Comparison of ENCODE assay signal across 12 cellular contexts in the genomic region with DNA sequence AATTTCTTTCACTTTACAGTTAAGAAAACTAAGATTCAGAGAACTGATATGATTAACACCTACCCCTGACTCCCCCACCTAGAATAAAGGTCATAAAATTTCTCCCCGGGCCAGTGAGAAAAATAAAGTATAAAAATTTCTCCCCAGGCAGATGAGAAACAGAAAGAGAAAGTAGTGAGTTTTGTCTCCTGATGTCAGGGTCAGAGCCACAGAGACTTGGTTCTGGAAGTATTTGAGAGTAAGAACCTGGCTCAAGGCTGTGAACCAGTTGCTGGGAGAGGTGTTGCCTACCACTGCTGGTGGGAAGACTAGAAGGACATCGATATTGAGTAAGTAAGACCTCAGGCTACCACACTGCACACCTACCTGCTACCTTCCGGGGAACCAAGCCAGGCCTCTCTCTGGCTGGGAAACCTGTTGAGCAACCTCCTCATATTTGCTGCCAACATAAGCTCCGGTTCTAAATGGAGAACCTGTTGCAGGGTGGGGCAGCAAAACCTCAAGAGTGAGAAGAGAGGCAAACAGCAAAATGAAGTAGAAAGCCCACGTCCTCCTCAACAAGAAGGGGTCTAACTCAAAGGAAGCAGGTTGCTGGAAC.
DNase-seq lines count a peak whose midpoint lies in the region; ATAC-seq and TF ChIP-seq lines count a peak whose summit lies in the region.
"Had no signal": no experiment of that assay in that cellular context is flagged by ENCODE, and none has a peak within 500 bp of the region (broad histone marks: within the 10 kb centered on the region; RNA-seq: fewer than 3 reads in every experiment).

No MANE protein-coding gene starts in this region.

- TF ChIP-seq CTCF in VCaP (conservative IDR thresholded peaks at IDR 0.05) (no peak), neutrophil (IDR thresholded peaks at IDR 0.05) (no peak)

- H3K4me1 ChIP-seq in neutrophil (ENCODE audit: control insufficient read depth in 1 of 2, insufficient read depth in 1 of 2, low read depth in 1 of 2, low read length in 1 of 2), result peaks cover 41 to 46% of the 10 kb centered on the region in 2 experiments

- no peaks in the 10 kb centered on the region for H3K9me3 ChIP-seq in neutrophil

- DNase-seq in activated gamma-delta T cell (lab: John Stamatoyannopoulos, UW) (no peak), NCI-H1092 (lab: John Stamatoyannopoulos, UW) (no peak)
- DNase-seq: activated CD4-positive, alpha-beta T cell treated with anti-CD3 and anti-CD28 coated beads, Interleukin-2, amount 50 U/mL, for 48 hours; NCI-H2107 had no signal

- H3K27me3 ChIP-seq in neutrophil, result no peaks in the 10 kb centered on the region

- H3K27ac ChIP-seq in VCaP, result peak overlapping the region; percentile 62
- H3K27ac ChIP-seq in neutrophil, result peak overlapping the region; percentile 88
- H3K27ac ChIP-seq: coronary artery had no signal

- ATAC-seq in GM18511 (IDR thresholded peaks at IDR 0.05; ENCODE audit: unreplicated experiment) (peak; percentile 65), HG03354 (IDR thresholded peaks at IDR 0.05; ENCODE audit: poor library complexity, severe bottlenecking, unreplicated experiment) (peak; percentile 50), GM18858 (IDR thresholded peaks at IDR 0.05; ENCODE audit: unreplicated experiment) (no peak), GM18520 (IDR thresholded peaks at IDR 0.05; ENCODE audit: unreplicated experiment) (no peak)
- ATAC-seq: sciatic nerve had no signal

- peak overlapping the region; percentile 14 to 39 for H3K4me3 ChIP-seq in neutrophil (ENCODE audit: low read depth in 1 of 2, low read length in 1 of 2)
- H3K4me3 ChIP-seq: coronary artery had no signal

- no peaks in the 10 kb centered on the region for H3K36me3 ChIP-seq in neutrophil

Comparison
In these comparisons a context has a peak if more than half of its experiments do, and no peak if none do; other contexts are left out.
1. ATAC-seq: peak in GM18511 (single experiment) and HG03354 (single experiment); none in GM18858 (single experiment) and GM18520 (single experiment).